In the genomic region with DNA sequence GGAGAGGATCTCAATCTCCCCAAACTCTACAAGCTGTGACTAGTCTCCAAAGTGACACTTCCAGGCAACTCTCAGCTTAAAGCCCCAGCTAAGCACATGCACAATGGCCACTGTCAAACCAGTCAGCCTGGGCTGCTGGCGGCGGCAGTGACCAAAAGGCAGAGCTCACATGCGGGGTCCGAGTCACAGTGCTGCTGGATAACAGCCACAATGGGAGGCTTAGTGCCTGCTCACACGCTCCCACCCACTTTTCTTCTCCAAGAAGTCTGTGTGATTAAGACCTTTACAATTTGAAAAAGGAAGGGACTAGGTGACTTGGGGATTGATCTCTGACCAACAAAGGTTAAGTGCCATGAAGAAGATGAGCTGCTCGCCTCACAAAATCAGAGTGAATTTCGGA, we compare ENCODE assay signal across 26 cellular contexts. TPM values are rescaled to one million over a fixed set of nuclear protein-coding genes. Genes with fewer than 3 reads are reported as not detected.
DNase-seq lines count a peak whose midpoint lies in the region; ATAC-seq and TF ChIP-seq lines count a peak whose summit lies in the region.
"Had no signal": no experiment of that assay in that cellular context is flagged by ENCODE, and none has a peak within 500 bp of the region (broad histone marks: within the 10 kb centered on the region; RNA-seq: fewer than 3 reads in every experiment).

No MANE protein-coding gene starts in this region.

- peak overlapping the region in 6 of 11 experiments; percentile 5 to 42 (median 9); a peak in 4 of 22 replicates for H3K4me2 ChIP-seq in BLaER1 treated with 17β-estradiol and CSF1 and Interleukin-3, amounts not matched to agents 10 nM and 100 nM
- H3K4me2 ChIP-seq in neural progenitor cell: peak overlapping the region; percentile 49

- no peaks in the 10 kb centered on the region for H3K79me2 ChIP-seq in neural progenitor cell (ENCODE audit: low read depth)

- no peak for ATAC-seq in GM18520 (IDR thresholded peaks at IDR 0.05; ENCODE audit: unreplicated experiment)
- ATAC-seq: sciatic nerve had no signal

- H3K9me3 Mint-ChIP-seq in neural progenitor cell: no peaks in the 10 kb centered on the region
- H3K9me3 Mint-ChIP-seq: activated CD4-positive, alpha-beta T cell treated with anti-CD3 and anti-CD28 coated beads, Interleukin-2, amount 10 ng/mL, durations not matched to agents 7 days and 5 days; CD4-positive, CD25-positive, alpha-beta regulatory T cell; HFFc6; IgD-negative memory B cell had no signal

- no peak overlapping the region for H3K4me3 ChIP-seq in BLaER1 treated with 17β-estradiol and CSF1 and Interleukin-3, amounts not matched to agents 10 nM and 100 nM
- H3K4me3 ChIP-seq in neural progenitor cell: no peak overlapping the region
- H3K4me3 ChIP-seq: ovary, testis had no signal

- no peaks in the 10 kb centered on the region for H3K36me3 Mint-ChIP-seq in neural progenitor cell
- H3K36me3 Mint-ChIP-seq: CD4-positive, CD25-positive, alpha-beta regulatory T cell; IgD-negative memory B cell had no signal

- H3K4me1 ChIP-seq in BLaER1 treated with 17β-estradiol and CSF1 and Interleukin-3, amounts not matched to agents 10 nM and 100 nM: peaks cover 13 to 57% (median 44%) of the 10 kb centered on the region in 10 experiments
- H3K4me1 ChIP-seq in neural progenitor cell: peaks cover 57% of the 10 kb centered on the region
- H3K4me1 ChIP-seq: testis had no signal

- no peaks in the 10 kb centered on the region for H4K20me1 ChIP-seq in BLaER1 treated with 17β-estradiol and CSF1 and Interleukin-3, amounts not matched to agents 10 nM and 100 nM
- peaks cover 19% of the 10 kb centered on the region for H4K20me1 ChIP-seq in neural progenitor cell (ENCODE audit: low read depth)

- H3K27ac ChIP-seq in BLaER1 treated with 17β-estradiol and CSF1 and Interleukin-3, amounts not matched to agents 10 nM and 100 nM: no peak overlapping the region
- peak overlapping the region; percentile 97 for H3K27ac ChIP-seq in epithelial cell of prostate
- no peak overlapping the region for H3K27ac ChIP-seq in neural progenitor cell
- H3K27ac ChIP-seq: ovary, testis had no signal

- no peaks in the 10 kb centered on the region for H3K27me3 ChIP-seq in BLaER1 treated with 17β-estradiol and CSF1 and Interleukin-3, amounts not matched to agents 10 nM and 100 nM
- no peaks in the 10 kb centered on the region for H3K27me3 ChIP-seq in neural progenitor cell
- H3K27me3 ChIP-seq: ovary, testis had no signal

- no peak overlapping the region for H2AFZ ChIP-seq in neural progenitor cell (replicated peaks)

- DNase-seq in LoVo (ENCODE audit: low spot score): peak; percentile 32
- DNase-seq in epithelial cell of prostate (ENCODE audit: low read depth, low spot score): no peak
- peak; percentile 91 for DNase-seq in neural progenitor cell (ENCODE audit: low spot score)
- no peak for DNase-seq in stimulated activated CD4-positive, alpha-beta T cell treated with anti-CD3 and anti-CD28 coated beads, Interleukin-2, amount 100 ng/mL, for 48 hours
- no peak for DNase-seq in NCI-H146 treated with DMSO at 0.1 percent for 48 hours (lab: John Stamatoyannopoulos, UW; ENCODE audit: unreplicated experiment)
- no peak for DNase-seq in cerebellum (ENCODE audit: low spot score)
- DNase-seq: activated CD4-positive, alpha-beta T cell treated with anti-CD3 and anti-CD28 coated beads, Interleukin-2, amount 10 ng/mL, durations not matched to agents 7 days and 5 days; activated effector memory CD4-positive, alpha-beta T cell treated with Interleukin-2 at 50 U/mL for 16 hours; CD4-positive, CD25-positive, alpha-beta regulatory T cell; cortex of kidney; HFFc6; mammary epithelial cell; MM.1S; NCI-H146; NCI-H2171 treated with DMSO at 0.1 percent for 48 hours; ovary; SIG-M5; T-helper 1 cell; testis had no signal

- H3K36me3 ChIP-seq in BLaER1 treated with 17β-estradiol and CSF1 and Interleukin-3, amounts not matched to agents 10 nM and 100 nM: no peaks in the 10 kb centered on the region
- H3K36me3 ChIP-seq in neural progenitor cell: no peaks in the 10 kb centered on the region
- H3K36me3 ChIP-seq: ovary had no signal

- H3K27me3 Mint-ChIP-seq in neural progenitor cell (ENCODE audit: insufficient read depth, low read depth): peaks cover 22% of the 10 kb centered on the region
- H3K27me3 Mint-ChIP-seq: activated CD4-positive, alpha-beta T cell treated with anti-CD3 and anti-CD28 coated beads, Interleukin-2, amount 10 ng/mL, durations not matched to agents 7 days and 5 days had no signal

- no peak for TF ChIP-seq CTCF in neural progenitor cell (IDR thresholded peaks at IDR 0.05)

- H3F3A ChIP-seq in neural progenitor cell (ENCODE audit: low read depth): peaks cover 21% of the 10 kb centered on the region

- no peak overlapping the region for H3K4me3 Mint-ChIP-seq in neural progenitor cell
- H3K4me3 Mint-ChIP-seq: activated CD4-positive, alpha-beta T cell treated with anti-CD3 and anti-CD28 coated beads, Interleukin-2, amount 10 ng/mL, durations not matched to agents 7 days and 5 days; CD4-positive, CD25-positive, alpha-beta regulatory T cell; HFFc6; IgD-negative memory B cell had no signal

- H3K9ac ChIP-seq in BLaER1 treated with 17β-estradiol and CSF1 and Interleukin-3, amounts not matched to agents 10 nM and 100 nM: no peak overlapping the region
- H3K9ac ChIP-seq in neural progenitor cell: no peak overlapping the region

- H3K9me3 ChIP-seq in BLaER1 treated with 17β-estradiol and CSF1 and Interleukin-3, amounts not matched to agents 10 nM and 100 nM (replicated peaks in 1 of 11): 0 out of 22 replicates have a peak, but pooled peaks cover 0 to 5% (median 0%) of the 10 kb centered on the region in 11 experiments
- H3K9me3 ChIP-seq in neural progenitor cell (ENCODE audit: low read depth): no peaks in the 10 kb centered on the region
- H3K9me3 ChIP-seq: ovary, testis had no signal

- peaks cover 78% of the 10 kb centered on the region for H3K4me1 Mint-ChIP-seq in neural progenitor cell
- H3K4me1 Mint-ChIP-seq: activated CD4-positive, alpha-beta T cell treated with anti-CD3 and anti-CD28 coated beads, Interleukin-2, amount 10 ng/mL, durations not matched to agents 7 days and 5 days; CD4-positive, CD25-positive, alpha-beta regulatory T cell had no signal

- no peak overlapping the region for H3K27ac Mint-ChIP-seq in neural progenitor cell
- H3K27ac Mint-ChIP-seq: activated CD4-positive, alpha-beta T cell treated with anti-CD3 and anti-CD28 coated beads, Interleukin-2, amount 10 ng/mL, durations not matched to agents 7 days and 5 days; CD4-positive, CD25-positive, alpha-beta regulatory T cell; HFFc6; IgD-negative memory B cell had no signal

RNA-seq across cellular contexts. Expression of gene RIPK4, which starts 16.8 kb away (rescaled TPM):
- total RNA-seq in neural progenitor cell (ENCODE audit: low replicate concordance) (1.3 and 2.3 TPM in 2 replicates), cerebellum (0.18 TPM)
- total RNA-seq: endothelial cell of umbilical vein, frontal cortex, myocyte had no signal

Comparison
In these comparisons a context has a peak if more than half of its experiments do, and no peak if none do; other contexts are left out.
1. DNase-seq: peak in LoVo (single experiment) and neural progenitor cell (single experiment); none in epithelial cell of prostate (single experiment), stimulated activated CD4-positive, alpha-beta T cell treated with anti-CD3 and anti-CD28 coated beads, Interleukin-2, amount 100 ng/mL, for 48 hours (0 of 2), NCI-H146 treated with DMSO at 0.1 percent for 48 hours (single experiment) and cerebellum (single experiment).